ENCODE assay signal across 11 cellular contexts in the genomic region with DNA sequence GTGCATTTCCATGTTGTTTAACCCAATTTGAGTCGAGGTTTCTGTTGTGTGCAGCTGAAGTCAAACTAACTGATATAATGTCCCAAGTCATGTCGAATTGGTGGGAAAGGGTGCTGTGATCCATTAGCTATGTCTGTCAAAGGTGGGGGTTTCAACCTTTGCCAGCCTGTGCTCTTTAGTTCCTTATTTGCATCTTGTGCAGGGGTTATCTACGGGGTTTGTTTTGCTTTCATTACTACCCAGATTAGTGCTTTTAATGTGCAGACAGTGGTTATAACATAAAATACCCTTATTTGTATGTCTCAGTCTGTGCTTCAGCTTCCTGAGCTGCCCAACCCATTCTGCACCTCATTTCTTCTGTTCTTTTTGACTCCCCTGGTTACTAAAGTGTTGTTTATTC.
A peak's percentile ranks its signal among the peaks of the same experiment; 100 is the strongest.
DNase-seq lines count a peak whose midpoint lies in the region; ATAC-seq lines count a peak whose summit lies in the region.
"Had no signal": no experiment of that assay in that cellular context is flagged by ENCODE, and none has a peak within 500 bp of the region (broad histone marks: within the 10 kb centered on the region; RNA-seq: fewer than 3 reads in every experiment).

No MANE protein-coding gene starts in this region.

- DNase-seq in NAMALWA (ENCODE audit: low spot score), result peak; percentile 52
- DNase-seq in NCI-H2107 (lab: John Stamatoyannopoulos, UW), result no peak
- DNase-seq in D341Med (ENCODE audit: low spot score), result no peak
- no peak for DNase-seq in HT-29 (ENCODE audit: low spot score)
- no peak for DNase-seq in T-helper 1 cell
- DNase-seq: mammary epithelial cell, NCI-H1092 treated with DMSO at 0.1 percent for 48 hours, right lobe of liver had no signal

- peak; percentile 90 for ATAC-seq in GM18498 (IDR thresholded peaks at IDR 0.05; ENCODE audit: unreplicated experiment)
- ATAC-seq in GM19438 (IDR thresholded peaks at IDR 0.05; ENCODE audit: low read depth, unreplicated experiment), result peak; percentile 45
- peak; percentile 87 for ATAC-seq in HG02938 (IDR thresholded peaks at IDR 0.05; ENCODE audit: unreplicated experiment)
- ATAC-seq: right lobe of liver had no signal
